10 cellular contexts compared by ENCODE assay signal in genomic region chr5:17398439-17398838, GRCh38.
DNase-seq lines count a peak whose midpoint lies in the region; ATAC-seq, FAIRE-seq and TF ChIP-seq lines count a peak whose summit lies in the region.
"Had no signal": no experiment of that assay in that cellular context is flagged by ENCODE, and none has a peak within 500 bp of the region (broad histone marks: within the 10 kb centered on the region; RNA-seq: fewer than 3 reads in every experiment).

No MANE protein-coding gene starts in this region.

- no peak overlapping the region for H3K9ac ChIP-seq in astrocyte (ENCODE audit: low read length)

- H3K9me3 Mint-ChIP-seq in astrocyte (ENCODE audit: unreplicated experiment), result peaks cover 8% of the 10 kb centered on the region
- peaks cover 19% of the 10 kb centered on the region for H3K9me3 Mint-ChIP-seq in nephron progenitor cell
- H3K9me3 Mint-ChIP-seq in activated T-helper 2 cell treated with anti-CD3 and anti-CD28 coated beads, Interferon-gamma antibody, Interleukin-2, Interleukin-4, amounts not matched to agents 10 μg/mL and 5 μg/mL and 100 μg/mL, durations not matched to agents 14 hours and 24 hours and 36 hours, result peaks cover 17% of the 10 kb centered on the region

- FAIRE-seq in astrocyte (lab: Jason Lieb, UNC), result peak; percentile 94

- DNase-seq in HS-27A (ENCODE audit: low read depth) (peak; percentile 92), astrocyte (ENCODE audit: low read depth) (peak; percentile 99), renal cortical epithelial cell (ENCODE audit: low read depth) (peak; percentile 16), HUDEP-2 (lab: John Stamatoyannopoulos, UW; ENCODE audit: unreplicated experiment in 76 of 76) (no peak), nephron progenitor cell (no peak), COLO829 (ENCODE audit: low spot score) (no peak)
- DNase-seq in activated T-helper 2 cell treated with anti-CD3 and anti-CD28 coated beads, Interferon-gamma antibody, Interleukin-2, Interleukin-4, amounts not matched to agents 10 μg/mL and 5 μg/mL and 100 μg/mL, durations not matched to agents 14 hours and 24 hours and 36 hours (ENCODE audit: low spot score), result no peak

- no peaks in the 10 kb centered on the region for H3K36me3 ChIP-seq in astrocyte (ENCODE audit: insufficient read depth, low read length)

- no peak for TF ChIP-seq CTCF in astrocyte (IDR thresholded peaks at IDR 0.05; ENCODE audit: insufficient read depth, low read depth, low read length)
- TF ChIP-seq CTCF in nephron progenitor cell (IDR thresholded peaks at IDR 0.05), result no peak

- H4K20me1 ChIP-seq in astrocyte (ENCODE audit: insufficient read depth, low read length), result no peaks in the 10 kb centered on the region

- no peaks in the 10 kb centered on the region for H3K36me3 Mint-ChIP-seq in astrocyte (ENCODE audit: low read depth, unreplicated experiment)
- H3K36me3 Mint-ChIP-seq in nephron progenitor cell (ENCODE audit: low read depth), result no peaks in the 10 kb centered on the region
- no peaks in the 10 kb centered on the region for H3K36me3 Mint-ChIP-seq in activated T-helper 2 cell treated with anti-CD3 and anti-CD28 coated beads, Interferon-gamma antibody, Interleukin-2, Interleukin-4, amounts not matched to agents 10 μg/mL and 5 μg/mL and 100 μg/mL, durations not matched to agents 14 hours and 24 hours and 36 hours (ENCODE audit: low read depth)
- H3K36me3 Mint-ChIP-seq: activated naive CD4-positive, alpha-beta T cell treated with anti-CD3 and anti-CD28 coated beads, Interleukin-2, amount 50 U/mL, for 24 hours had no signal

- peak; percentile 55 for ATAC-seq in GM19351 (IDR thresholded peaks at IDR 0.05; ENCODE audit: unreplicated experiment)

- peak overlapping the region; percentile 70 for H3K27ac Mint-ChIP-seq in astrocyte (ENCODE audit: unreplicated experiment)
- H3K27ac Mint-ChIP-seq in nephron progenitor cell, result no peak overlapping the region
- no peak overlapping the region for H3K27ac Mint-ChIP-seq in activated T-helper 2 cell treated with anti-CD3 and anti-CD28 coated beads, Interferon-gamma antibody, Interleukin-2, Interleukin-4, amounts not matched to agents 10 μg/mL and 5 μg/mL and 100 μg/mL, durations not matched to agents 14 hours and 24 hours and 36 hours
- H3K27ac Mint-ChIP-seq: activated naive CD4-positive, alpha-beta T cell treated with anti-CD3 and anti-CD28 coated beads, Interleukin-2, amount 50 U/mL, for 24 hours; type B pancreatic cell had no signal

- H3K4me3 ChIP-seq in astrocyte (ENCODE audit: insufficient read depth, low read depth, low read length), result no peak overlapping the region

- H3K27me3 ChIP-seq in astrocyte (ENCODE audit: insufficient read depth, low read length), result no peaks in the 10 kb centered on the region

- H3K79me2 ChIP-seq in astrocyte (ENCODE audit: insufficient read depth, low read length), result no peaks in the 10 kb centered on the region

- H3K4me3 Mint-ChIP-seq in astrocyte (ENCODE audit: unreplicated experiment), result no peak overlapping the region
- H3K4me3 Mint-ChIP-seq in nephron progenitor cell, result no peak overlapping the region
- H3K4me3 Mint-ChIP-seq in activated T-helper 2 cell treated with anti-CD3 and anti-CD28 coated beads, Interferon-gamma antibody, Interleukin-2, Interleukin-4, amounts not matched to agents 10 μg/mL and 5 μg/mL and 100 μg/mL, durations not matched to agents 14 hours and 24 hours and 36 hours (ENCODE audit: low read depth), result no peak overlapping the region
- H3K4me3 Mint-ChIP-seq: activated naive CD4-positive, alpha-beta T cell treated with anti-CD3 and anti-CD28 coated beads, Interleukin-2, amount 50 U/mL, for 24 hours; type B pancreatic cell had no signal

- H3K4me1 Mint-ChIP-seq in astrocyte (ENCODE audit: low read depth, unreplicated experiment) (peaks cover 47% of the 10 kb centered on the region), nephron progenitor cell (peaks cover 38% of the 10 kb centered on the region)
- no peaks in the 10 kb centered on the region for H3K4me1 Mint-ChIP-seq in activated T-helper 2 cell treated with anti-CD3 and anti-CD28 coated beads, Interferon-gamma antibody, Interleukin-2, Interleukin-4, amounts not matched to agents 10 μg/mL and 5 μg/mL and 100 μg/mL, durations not matched to agents 14 hours and 24 hours and 36 hours (ENCODE audit: low read depth)
- H3K4me1 Mint-ChIP-seq: activated naive CD4-positive, alpha-beta T cell treated with anti-CD3 and anti-CD28 coated beads, Interleukin-2, amount 50 U/mL, for 24 hours had no signal

- H3K27me3 Mint-ChIP-seq in astrocyte (ENCODE audit: low read depth, unreplicated experiment) (no peaks in the 10 kb centered on the region), nephron progenitor cell (ENCODE audit: low read depth, poor library complexity) (peaks cover 23% of the 10 kb centered on the region)
- H3K27me3 Mint-ChIP-seq in activated T-helper 2 cell treated with anti-CD3 and anti-CD28 coated beads, Interferon-gamma antibody, Interleukin-2, Interleukin-4, amounts not matched to agents 10 μg/mL and 5 μg/mL and 100 μg/mL, durations not matched to agents 14 hours and 24 hours and 36 hours (ENCODE audit: low read depth), result no peaks in the 10 kb centered on the region
- H3K27me3 Mint-ChIP-seq: activated naive CD4-positive, alpha-beta T cell treated with anti-CD3 and anti-CD28 coated beads, Interleukin-2, amount 50 U/mL, for 24 hours had no signal

- no peak overlapping the region for H3K27ac ChIP-seq in astrocyte (ENCODE audit: low read depth, low read length)

- no peak overlapping the region for H2AFZ ChIP-seq in astrocyte (ENCODE audit: low read depth, low read length)

- H3K4me1 ChIP-seq in astrocyte (ENCODE audit: insufficient read depth, low read length), result peaks cover 16% of the 10 kb centered on the region

- H3K4me2 ChIP-seq in astrocyte (ENCODE audit: low read length), result peak overlapping the region; percentile 45

- intact Hi-C loops in activated T-helper 2 cell treated with anti-CD3 and anti-CD28 coated beads, Interferon-gamma antibody, Interleukin-2, Interleukin-4, amounts not matched to agents 10 μg/mL and 5 μg/mL and 100 μg/mL, durations not matched to agents 14 hours and 24 hours and 36 hours (cut with micrococcal nuclease), result no loop called here

- no peaks in the 10 kb centered on the region for H3K9me3 ChIP-seq in astrocyte (ENCODE audit: insufficient read depth, low read depth, low read length)

Comparison
In these comparisons a context has a peak if more than half of its experiments do, and no peak if none do; other contexts are left out.
1. DNase-seq: peak in HS-27A (single experiment), astrocyte (single experiment) and renal cortical epithelial cell (single experiment); none in HUDEP-2 (0 of 76), nephron progenitor cell (single experiment), activated T-helper 2 cell treated with anti-CD3 and anti-CD28 coated beads, Interferon-gamma antibody, Interleukin-2, Interleukin-4, amounts not matched to agents 10 μg/mL and 5 μg/mL and 100 μg/mL, durations not matched to agents 14 hours and 24 hours and 36 hours (single experiment) and COLO829 (single experiment).